1 cellular context compared by ENCODE assay signal in the genomic region with DNA sequence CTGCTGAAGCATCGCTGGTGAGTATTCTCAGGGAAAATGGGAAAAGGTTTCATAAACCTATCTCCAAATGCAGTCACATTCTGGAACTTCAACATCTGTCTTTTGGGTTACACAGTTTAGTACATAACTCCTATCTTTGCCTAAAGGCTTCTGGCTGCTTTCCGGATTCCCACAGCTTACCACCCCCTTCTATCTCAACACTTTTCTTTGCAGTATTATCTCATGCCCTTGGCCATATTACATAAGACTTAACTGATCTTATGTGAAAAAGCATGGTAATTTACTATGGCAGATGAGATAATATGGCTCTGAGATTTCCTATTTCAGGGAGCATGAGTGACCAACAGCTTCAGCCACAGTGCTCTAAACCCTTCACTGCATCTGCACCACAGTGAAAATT.
TF ChIP-seq lines count a peak whose summit lies in the region.

No MANE protein-coding gene starts in this region.

TF ChIP-seq in SK-N-SH, 30 proteins besides CTCF, POLR2A, EP300 and RAD21 (continued from another document):
- TF ChIP-seq, protein P1, sequence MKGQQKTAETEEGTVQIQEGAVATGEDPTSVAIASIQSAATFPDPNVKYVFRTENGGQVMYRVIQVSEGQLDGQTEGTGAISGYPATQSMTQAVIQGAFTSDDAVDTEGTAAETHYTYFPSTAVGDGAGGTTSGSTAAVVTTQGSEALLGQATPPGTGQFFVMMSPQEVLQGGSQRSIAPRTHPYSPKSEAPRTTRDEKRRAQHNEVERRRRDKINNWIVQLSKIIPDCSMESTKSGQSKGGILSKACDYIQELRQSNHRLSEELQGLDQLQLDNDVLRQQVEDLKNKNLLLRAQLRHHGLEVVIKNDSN (IDR thresholded peaks at IDR 0.05; ENCODE audit: borderline replicate concordance, low read depth) = no peak
